Comparison of ENCODE assay signal across 15 cellular contexts in genomic region chr12:12381982-12382381, GRCh38. TPM values are rescaled to one million over a fixed set of nuclear protein-coding genes. Genes with fewer than 3 reads are reported as not detected.
A peak's percentile ranks its signal among the peaks of the same experiment; 100 is the strongest.
DNase-seq lines count a peak whose midpoint lies in the region; ATAC-seq lines count a peak whose summit lies in the region.
"Had no signal": no experiment of that assay in that cellular context is flagged by ENCODE, and none has a peak within 500 bp of the region (broad histone marks: within the 10 kb centered on the region; RNA-seq: fewer than 3 reads in every experiment).

No MANE protein-coding gene starts in this region.

- no peak for ATAC-seq in stimulated activated memory B cell treated with anti-CD40 and anti-IgM and Interleukin-4, amounts not matched to agents 10 μg/mL and 1 μg/mL and 100 μg/mL, for 72 hours

- H3K27ac Mint-ChIP-seq in activated T-cell treated with anti-CD3 and anti-CD28 coated beads, Interleukin-2, amount 50 U/mL, for 24 hours: peak overlapping the region; percentile 70
- H3K27ac Mint-ChIP-seq in activated CD4-positive, alpha-beta memory T cell treated with anti-CD3 and anti-CD28 coated beads, Interleukin-2, amount 10 ng/mL, durations not matched to agents 7 days and 5 days: peak overlapping the region; percentile 2
- H3K27ac Mint-ChIP-seq in immature natural killer cell: peak overlapping the region in 5 of 6 donors; percentile 62 to 99 (median 94)
- peak overlapping the region; percentile 40 for H3K27ac Mint-ChIP-seq in stimulated activated memory B cell treated with anti-CD40 and anti-IgM and Interleukin-4, amounts not matched to agents 10 μg/mL and 1 μg/mL and 100 μg/mL, for 72 hours

- peaks cover 74% of the 10 kb centered on the region for H3K36me3 Mint-ChIP-seq in activated T-cell treated with anti-CD3 and anti-CD28 coated beads, Interleukin-2, amount 50 U/mL, for 24 hours (ENCODE audit: low read depth)
- peaks cover 53% of the 10 kb centered on the region for H3K36me3 Mint-ChIP-seq in activated CD4-positive, alpha-beta memory T cell treated with anti-CD3 and anti-CD28 coated beads, Interleukin-2, amount 10 ng/mL, durations not matched to agents 7 days and 5 days (ENCODE audit: low read depth)
- H3K36me3 Mint-ChIP-seq in immature natural killer cell: peaks cover 3 to 25% (median 18%) of the 10 kb centered on the region in 3 donors
- H3K36me3 Mint-ChIP-seq in stimulated activated memory B cell treated with anti-CD40 and anti-IgM and Interleukin-4, amounts not matched to agents 10 μg/mL and 1 μg/mL and 100 μg/mL, for 72 hours: peaks cover 45% of the 10 kb centered on the region

- peaks cover 9% of the 10 kb centered on the region for H3K9me3 Mint-ChIP-seq in activated T-cell treated with anti-CD3 and anti-CD28 coated beads, Interleukin-2, amount 50 U/mL, for 24 hours
- H3K9me3 Mint-ChIP-seq in activated CD4-positive, alpha-beta memory T cell treated with anti-CD3 and anti-CD28 coated beads, Interleukin-2, amount 10 ng/mL, durations not matched to agents 7 days and 5 days: peaks cover 15% of the 10 kb centered on the region
- H3K9me3 Mint-ChIP-seq in immature natural killer cell: no peaks in the 10 kb centered on the region
- H3K9me3 Mint-ChIP-seq in stimulated activated memory B cell treated with anti-CD40 and anti-IgM and Interleukin-4, amounts not matched to agents 10 μg/mL and 1 μg/mL and 100 μg/mL, for 72 hours: no peaks in the 10 kb centered on the region

- H3K4me3 Mint-ChIP-seq in activated T-cell treated with anti-CD3 and anti-CD28 coated beads, Interleukin-2, amount 50 U/mL, for 24 hours: no peak overlapping the region
- no peak overlapping the region for H3K4me3 Mint-ChIP-seq in activated CD4-positive, alpha-beta memory T cell treated with anti-CD3 and anti-CD28 coated beads, Interleukin-2, amount 10 ng/mL, durations not matched to agents 7 days and 5 days
- H3K4me3 Mint-ChIP-seq in immature natural killer cell: no peak overlapping the region
- H3K4me3 Mint-ChIP-seq in stimulated activated memory B cell treated with anti-CD40 and anti-IgM and Interleukin-4, amounts not matched to agents 10 μg/mL and 1 μg/mL and 100 μg/mL, for 72 hours: no peak overlapping the region

- H3K27me3 Mint-ChIP-seq in activated T-cell treated with anti-CD3 and anti-CD28 coated beads, Interleukin-2, amount 50 U/mL, for 24 hours: no peaks in the 10 kb centered on the region
- H3K27me3 Mint-ChIP-seq in activated CD4-positive, alpha-beta memory T cell treated with anti-CD3 and anti-CD28 coated beads, Interleukin-2, amount 10 ng/mL, durations not matched to agents 7 days and 5 days: no peaks in the 10 kb centered on the region
- peaks cover 6 to 17% (median 13%) of the 10 kb centered on the region in 3 donors for H3K27me3 Mint-ChIP-seq in immature natural killer cell (ENCODE audit: low read depth in 3 of 3)
- H3K27me3 Mint-ChIP-seq in stimulated activated memory B cell treated with anti-CD40 and anti-IgM and Interleukin-4, amounts not matched to agents 10 μg/mL and 1 μg/mL and 100 μg/mL, for 72 hours: no peaks in the 10 kb centered on the region

- H3K4me1 Mint-ChIP-seq in activated T-cell treated with anti-CD3 and anti-CD28 coated beads, Interleukin-2, amount 50 U/mL, for 24 hours (ENCODE audit: low read depth): peaks cover 71% of the 10 kb centered on the region
- peaks cover 89% of the 10 kb centered on the region for H3K4me1 Mint-ChIP-seq in activated CD4-positive, alpha-beta memory T cell treated with anti-CD3 and anti-CD28 coated beads, Interleukin-2, amount 10 ng/mL, durations not matched to agents 7 days and 5 days
- peaks cover 78 to 95% of the 10 kb centered on the region in 2 donors for H3K4me1 Mint-ChIP-seq in immature natural killer cell
- peaks cover 11% of the 10 kb centered on the region for H3K4me1 Mint-ChIP-seq in stimulated activated memory B cell treated with anti-CD40 and anti-IgM and Interleukin-4, amounts not matched to agents 10 μg/mL and 1 μg/mL and 100 μg/mL, for 72 hours

- no peak for DNase-seq in activated T-cell treated with anti-CD3 and anti-CD28 coated beads, Interleukin-2, amount 50 U/mL, for 24 hours
- DNase-seq in activated T-cell treated with anti-CD3 and anti-CD28 coated beads, Interleukin-2, amount 50 U/mL, for 48 hours: no peak
- DNase-seq in activated CD4-positive, alpha-beta memory T cell treated with anti-CD3 and anti-CD28 coated beads, Interleukin-2, amount 10 ng/mL, durations not matched to agents 7 days and 5 days: no peak
- DNase-seq in immature natural killer cell: no peak
- no peak for DNase-seq in stimulated activated CD4-positive, alpha-beta T cell treated with anti-CD3 and anti-CD28 coated beads, Interleukin-4, amount 100 ng/mL, for 1 hour
- no peak for DNase-seq in iPS-NIHi11 (ENCODE audit: low spot score)
- no peak for DNase-seq in activated naive CD4-positive, alpha-beta T cell treated with Interleukin-2 at 50 U/mL for 16 hours
- DNase-seq: Calu3, DMS79, NCI-H1092 treated with DMSO at 0.1 percent for 48 hours, NCI-H187 treated with DMSO at 0.1 percent for 48 hours, NCI-H2171, NCI-H446 treated with DMSO at 0.1 percent for 48 hours, NCI-H748 treated with DMSO at 0.1 percent for 48 hours had no signal

- POLR2A ChIA-PET in activated CD4-positive, alpha-beta memory T cell treated with anti-CD3 and anti-CD28 coated beads, Interleukin-2, amount 10 ng/mL, durations not matched to agents 7 days and 5 days (lab: Charles Lee): interaction anchor here (1.1 kb wide), 1 partner anchor 60 kb away, joined by 3 read pairs; no protein-coding TSS in a partner anchor

- CTCF ChIA-PET in activated CD4-positive, alpha-beta memory T cell treated with anti-CD3 and anti-CD28 coated beads, Interleukin-2, amount 10 ng/mL, durations not matched to agents 7 days and 5 days (lab: Charles Lee): no interaction called here

RNA-seq across cellular contexts. Expression of gene BORCS5, which starts 25.1 kb away (rescaled TPM):
- 10 to 100 TPM; 30.9 to 32.4 TPM for total RNA-seq in activated CD4-positive, alpha-beta memory T cell treated with anti-CD3 and anti-CD28 coated beads, Interleukin-2, amount 10 ng/mL, durations not matched to agents 7 days and 5 days
- polyA plus RNA-seq in immature natural killer cell: 10 to 100 TPM; 16.7 to 34.5 (median 25.6) TPM

RNA-seq across cellular contexts. Expression of gene MANSC1, which starts 31.9 kb away (rescaled TPM):
- under 1 TPM; 0.10 to 0.15 TPM for total RNA-seq in activated CD4-positive, alpha-beta memory T cell treated with anti-CD3 and anti-CD28 coated beads, Interleukin-2, amount 10 ng/mL, durations not matched to agents 7 days and 5 days
- polyA plus RNA-seq in immature natural killer cell: under 1 TPM in 2 of 3 donors, not detected in 1; 0.09 to 0.77 TPM

Comparison
In these comparisons a context has a peak if more than half of its experiments do, and no peak if none do; other contexts are left out.
1. H3K27ac Mint-ChIP-seq: peak in every context shown above with its lines; median percentile 94 in immature natural killer cell; 70 in activated T-cell treated with anti-CD3 and anti-CD28 coated beads, Interleukin-2, amount 50 U/mL, for 24 hours; 40 in stimulated activated memory B cell treated with anti-CD40 and anti-IgM and Interleukin-4, amounts not matched to agents 10 μg/mL and 1 μg/mL and 100 μg/mL, for 72 hours; 2 in activated CD4-positive, alpha-beta memory T cell treated with anti-CD3 and anti-CD28 coated beads, Interleukin-2, amount 10 ng/mL, durations not matched to agents 7 days and 5 days.